9 cellular contexts compared by ENCODE assay signal in the genomic region with DNA sequence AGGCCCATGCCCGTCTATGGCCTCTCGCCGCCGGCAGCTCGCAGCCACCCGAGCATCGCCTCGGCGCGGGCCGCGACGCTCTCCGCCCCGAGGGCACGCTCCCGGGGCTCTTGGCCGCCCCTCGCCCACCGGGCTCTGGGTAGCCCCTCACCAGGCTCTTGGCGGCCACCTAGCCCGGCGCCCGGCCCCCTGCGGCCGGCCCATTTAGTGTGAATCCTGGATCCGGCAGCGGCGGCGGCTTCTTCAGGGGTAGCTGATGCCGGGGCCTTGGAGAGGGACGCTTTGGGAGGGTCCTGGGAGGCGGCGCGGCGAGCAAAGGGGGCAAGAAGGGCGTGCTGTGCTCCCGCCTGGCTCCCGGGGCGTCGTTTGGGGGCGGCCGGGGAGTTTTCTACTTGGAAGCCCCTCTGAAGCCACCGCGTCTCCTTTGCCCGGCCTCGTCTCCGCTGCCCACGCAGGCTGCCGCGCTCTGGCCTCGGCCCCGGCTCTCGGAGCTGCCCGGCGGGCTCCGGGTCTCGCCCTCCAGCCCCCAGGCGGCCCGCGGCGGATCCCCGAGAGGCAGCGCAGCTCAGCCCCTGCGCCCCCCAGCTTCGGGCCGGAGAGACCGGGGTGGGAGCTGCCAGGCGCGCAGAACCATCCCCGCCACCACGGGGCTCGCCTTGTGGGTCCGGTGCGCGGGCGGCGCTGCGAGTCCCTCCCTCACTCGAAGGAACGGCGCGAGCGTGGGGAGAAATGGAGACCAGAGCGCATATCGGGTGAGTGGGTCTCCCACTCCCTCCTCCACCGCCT. TPM values are rescaled to one million over a fixed set of nuclear protein-coding genes. Genes with fewer than 3 reads are reported as not detected.
DNase-seq lines count a peak whose midpoint lies in the region; ATAC-seq and TF ChIP-seq lines count a peak whose summit lies in the region.
"Had no signal": no experiment of that assay in that cellular context is flagged by ENCODE, and none has a peak within 500 bp of the region (broad histone marks: within the 10 kb centered on the region; RNA-seq: fewer than 3 reads in every experiment).

No MANE protein-coding gene starts in this region.

- H3K4me1 ChIP-seq in gastroesophageal sphincter (peaks cover 0 to 18% (median 11%) of the 10 kb centered on the region in 3 donors), rectal smooth muscle tissue (ENCODE audit: control insufficient read depth, insufficient read depth, low read length) (no peaks in the 10 kb centered on the region)

- H3K4me3 ChIP-seq in gastroesophageal sphincter, result peak overlapping the region; percentile 5 to 52
- H3K4me3 ChIP-seq in rectal smooth muscle tissue (ENCODE audit: low read length), result peak overlapping the region; percentile 57

- H3K36me3 ChIP-seq in gastroesophageal sphincter (no peaks in the 10 kb centered on the region), rectal smooth muscle tissue (ENCODE audit: control insufficient read depth, insufficient read depth, low read length) (no peaks in the 10 kb centered on the region)

- DNase-seq in GM10248 (ENCODE audit: extremely low spot score) (peak; percentile 28), NCI-H146 treated with DMSO at 0.1 percent for 48 hours (lab: John Stamatoyannopoulos, UW; ENCODE audit: unreplicated experiment) (no peak), cerebellum (ENCODE audit: low spot score) (no peak), COR-L47 (lab: John Stamatoyannopoulos, UW) (no peak), DMS79 treated with DMSO at 0.1 percent for 48 hours (lab: John Stamatoyannopoulos, UW) (no peak)
- DNase-seq: SW 1271 had no signal

- H3K27me3 ChIP-seq in gastroesophageal sphincter (peaks cover 61% of the 10 kb centered on the region), rectal smooth muscle tissue (ENCODE audit: control insufficient read depth, insufficient read depth, low read length) (peaks cover 7% of the 10 kb centered on the region)

- no peak overlapping the region for H3K9ac ChIP-seq in rectal smooth muscle tissue (ENCODE audit: low read length)

- WGBS in gastroesophageal sphincter (ENCODE audit: low coverage in 1 of 2), 2 donors, result no CpG with 5 or more reads among the region's 87 CpGs

- no peak for TF ChIP-seq POLR2A in gastroesophageal sphincter (IDR thresholded peaks at IDR 0.05)

- TF ChIP-seq CTCF in GM10248 (IDR thresholded peaks at IDR 0.05; ENCODE audit: control extremely low read depth, extremely low read depth, low read depth, missing control alignments), result no peak
- no peak for TF ChIP-seq CTCF in gastroesophageal sphincter (IDR thresholded peaks at IDR 0.05)

- TF ChIP-seq EP300 in gastroesophageal sphincter (IDR thresholded peaks at IDR 0.05), result no peak

- no peaks in the 10 kb centered on the region for H3K9me3 ChIP-seq in gastroesophageal sphincter

- CTCF ChIA-PET in GM10248 (lab: Yijun Ruan, JAX), result interaction anchor here (0.9 to 1.3 kb wide), 3 partner anchors 11 to 298 kb away, joined by 3 read pairs; no protein-coding TSS in a partner anchor

- ATAC-seq in HG02885 (IDR thresholded peaks at IDR 0.05; ENCODE audit: poor library complexity, unreplicated experiment) (peak; percentile 15), gastroesophageal sphincter (peak; percentile 17)

- H3K27ac ChIP-seq in gastroesophageal sphincter (peak overlapping the region in 1 of 4 donors; percentile 40), rectal smooth muscle tissue (ENCODE audit: low read depth, low read length) (no peak overlapping the region)

- POLR2A ChIA-PET in GM10248 (lab: Yijun Ruan, JAX), result interaction anchor here (0.5 kb wide), 1 partner anchor 291 kb away, joined by 5 read pairs; no protein-coding TSS in a partner anchor

RNA-seq across cellular contexts. Expression of a gene that starts 0.5 kb away (rescaled TPM):
- total RNA-seq in gastroesophageal sphincter (1 to 10 TPM in 3 of 4 donors, under 1 TPM in 1; 0.64 to 1.8 (median 1.6) TPM), cerebellum (11.0 TPM)
